23 cellular contexts compared by ENCODE assay signal in the genomic region with DNA sequence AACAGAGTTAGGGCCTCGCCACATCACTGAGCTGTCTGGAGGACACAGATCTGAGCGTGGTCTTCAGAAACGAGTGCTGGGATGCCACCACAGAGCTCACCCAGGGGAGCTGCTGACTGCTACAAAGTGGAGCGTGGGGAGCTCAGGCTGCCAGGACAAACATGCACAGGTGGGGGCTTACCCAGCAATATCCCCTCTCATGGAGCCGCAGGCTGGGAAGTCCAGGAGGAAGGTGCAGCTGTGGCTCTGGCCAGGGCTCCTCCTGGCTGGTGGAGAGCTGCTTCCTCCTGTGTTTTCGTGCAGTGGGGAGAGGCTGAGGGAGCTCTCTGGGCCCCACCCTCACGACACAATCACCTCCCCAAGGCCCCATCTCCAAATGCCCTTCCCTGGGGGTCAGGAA.
"Had no signal": no experiment of that assay in that cellular context is flagged by ENCODE, and none has a peak within 500 bp of the region (broad histone marks: within the 10 kb centered on the region; RNA-seq: fewer than 3 reads in every experiment).

No MANE protein-coding gene starts in this region.

- H3K27me3 ChIP-seq: testis, tibial artery, uterus had no signal

- DNase-seq: cortex of kidney; effector memory CD8-positive, alpha-beta T cell; erythroblast; hypothalamus; immature natural killer cell; islet precursor cell; kidney glomerular epithelial cell; left ventricle myocardium superior; lower lobe of right lung; natural killer cell; right cardiac atrium; sigmoid colon; stimulated activated CD4-positive, alpha-beta T cell treated with anti-CD3 and anti-CD28 coated beads, Interleukin-2, amount 100 ng/mL, for 24 hours; stimulated activated CD4-positive, alpha-beta T cell treated with anti-CD3 and anti-CD28 coated beads, Interleukin-4, amount 100 ng/mL, for 24 hours; stimulated activated naive CD8-positive, alpha-beta T cell treated with anti-CD3 and anti-CD28 coated beads, Interleukin-15, Interleukin-2, amounts not matched to agents 100 U/mL and 50 U/mL, for 24 hours; substantia nigra; testis; tibial artery; uterus had no signal

- FAIRE-seq: endometrium, frontal cortex had no signal

- H3K4me1 ChIP-seq: lower lobe of right lung, prostate gland, sigmoid colon, testis, tibial artery, uterus had no signal

- H3K4me3 ChIP-seq: lower lobe of right lung, prostate gland, sigmoid colon, testis, tibial artery, uterus had no signal

- H3K27ac ChIP-seq: lower lobe of right lung, prostate gland, sigmoid colon, testis, tibial artery, uterus had no signal

- H3K9me3 ChIP-seq: lower lobe of right lung, prostate gland, testis, tibial artery had no signal

- H3K36me3 ChIP-seq: lower lobe of right lung, prostate gland, sigmoid colon, tibial artery, uterus had no signal

- ATAC-seq: effector memory CD8-positive, alpha-beta T cell; left ventricle myocardium superior; lower lobe of right lung; natural killer cell; right cardiac atrium; stimulated activated memory B cell treated with anti-CD40 and anti-IgM and Interleukin-4, amounts not matched to agents 10 μg/mL and 1 μg/mL and 100 μg/mL, for 72 hours; stimulated activated naive CD8-positive, alpha-beta T cell treated with anti-CD3 and anti-CD28 coated beads, Interleukin-15, Interleukin-2, amounts not matched to agents 100 U/mL and 50 U/mL, for 24 hours had no signal
